Comparison of ENCODE assay signal across 22 cellular contexts in the genomic region with DNA sequence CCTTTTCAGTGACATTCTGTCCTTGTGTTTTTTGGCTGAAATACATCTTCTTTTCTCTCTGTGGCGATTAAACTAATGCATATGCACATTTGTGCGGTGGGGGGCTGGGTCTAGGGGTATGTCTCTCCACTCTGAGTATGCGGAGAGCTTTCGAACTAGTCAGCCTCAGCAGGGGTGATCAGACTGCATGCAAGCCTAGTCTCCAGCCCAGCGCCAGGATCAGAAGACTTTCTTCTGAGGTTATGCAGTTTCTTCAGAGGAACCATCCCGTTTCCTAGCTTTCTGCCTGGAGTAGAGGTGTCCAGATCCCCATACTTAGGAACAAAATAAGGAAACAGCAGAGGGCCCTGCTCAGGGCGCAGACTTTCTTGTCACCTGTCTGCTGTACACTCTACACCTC.
"Had no signal": no experiment of that assay in that cellular context is flagged by ENCODE, and none has a peak within 500 bp of the region (broad histone marks: within the 10 kb centered on the region; RNA-seq: fewer than 3 reads in every experiment).

No MANE protein-coding gene starts in this region.

- ATAC-seq: activated CD4-positive, CD25-positive, alpha-beta regulatory T cell treated with anti-CD3 and anti-CD28 coated beads, Interleukin-2, amount 50 U/mL, for 24 hours; activated naive CD8-positive, alpha-beta T cell treated with anti-CD3 and anti-CD28 coated beads, Interleukin-2, amount 50 U/mL, for 24 hours; activated T-cell treated with anti-CD3 and anti-CD28 coated beads, Interleukin-2, amount 50 U/mL, for 4 hours; heart right ventricle; left cardiac atrium; natural killer cell treated with Interleukin-12 subunit alpha and Interleukin-12 subunit beta and Interleukin-15 and Interleukin-18, amount 100 ng/mL, for 72 hours; stimulated activated naive CD8-positive, alpha-beta T cell treated with anti-CD3 and anti-CD28 coated beads, Interleukin-15, Interleukin-2, amounts not matched to agents 100 U/mL and 50 U/mL, for 24 hours had no signal

- H3K27ac Mint-ChIP-seq: activated CD4-positive, alpha-beta T cell treated with anti-CD3 and anti-CD28 coated beads, Interleukin-2, amount 10 ng/mL, durations not matched to agents 7 days and 5 days; activated naive CD4-positive, alpha-beta T cell treated with anti-CD3 and anti-CD28 coated beads, Interleukin-2, amount 10 ng/mL, durations not matched to agents 7 days and 5 days; activated naive CD8-positive, alpha-beta T cell treated with anti-CD3 and anti-CD28 coated beads, Interleukin-2, amount 50 U/mL, for 24 hours; dendritic cell treated with granulocyte-macrophage colony-stimulating factor and Interleukin-4, amounts not matched to agents 40 ng/mL and 50 ng/mL, for 4 days; mesothelial cell of epicardium; natural killer cell treated with Interleukin-12 subunit alpha and Interleukin-12 subunit beta and Interleukin-15 and Interleukin-18, amount 100 ng/mL, for 72 hours had no signal

- H3K4me1 Mint-ChIP-seq: activated CD4-positive, alpha-beta T cell treated with anti-CD3 and anti-CD28 coated beads, Interleukin-2, amount 10 ng/mL, durations not matched to agents 7 days and 5 days; activated naive CD4-positive, alpha-beta T cell treated with anti-CD3 and anti-CD28 coated beads, Interleukin-2, amount 10 ng/mL, durations not matched to agents 7 days and 5 days; mesothelial cell of epicardium had no signal

- H3K27ac ChIP-seq: breast epithelium, esophagus squamous epithelium, heart right ventricle, parathyroid adenoma, sigmoid colon, transverse colon, uterus had no signal

- DNase-seq: activated CD4-positive, alpha-beta T cell treated with anti-CD3 and anti-CD28 coated beads, Interleukin-2, amount 10 ng/mL, durations not matched to agents 7 days and 5 days; activated CD8-positive, alpha-beta memory T cell treated with anti-CD3 and anti-CD28 coated beads, Interleukin-2, amount 50 U/mL, for 4 hours; activated naive CD4-positive, alpha-beta T cell treated with anti-CD3 and anti-CD28 coated beads, Interleukin-2, amount 10 ng/mL, durations not matched to agents 7 days and 5 days; activated naive CD8-positive, alpha-beta T cell treated with anti-CD3 and anti-CD28 coated beads, Interleukin-2, amount 50 U/mL, for 24 hours; activated T-cell treated with anti-CD3 and anti-CD28 coated beads, Interleukin-2, amount 50 U/mL, for 4 hours; anterior cingulate cortex; cerebellar nuclear complex; effector CD8-positive, alpha-beta T cell; esophagus squamous epithelium; heart right ventricle; left cardiac atrium; sigmoid colon; stimulated activated naive CD8-positive, alpha-beta T cell treated with anti-CD3 and anti-CD28 coated beads, Interleukin-15, Interleukin-2, amounts not matched to agents 100 U/mL and 50 U/mL, for 24 hours; T1000; transverse colon; uterus had no signal

- H3K4me3 Mint-ChIP-seq: activated CD4-positive, alpha-beta T cell treated with anti-CD3 and anti-CD28 coated beads, Interleukin-2, amount 10 ng/mL, durations not matched to agents 7 days and 5 days; activated naive CD4-positive, alpha-beta T cell treated with anti-CD3 and anti-CD28 coated beads, Interleukin-2, amount 10 ng/mL, durations not matched to agents 7 days and 5 days; activated naive CD8-positive, alpha-beta T cell treated with anti-CD3 and anti-CD28 coated beads, Interleukin-2, amount 50 U/mL, for 24 hours; activated T-cell treated with anti-CD3 and anti-CD28 coated beads, Interleukin-2, amount 50 U/mL, for 4 hours; dendritic cell treated with granulocyte-macrophage colony-stimulating factor and Interleukin-4, amounts not matched to agents 40 ng/mL and 50 ng/mL, for 4 days; mesothelial cell of epicardium; natural killer cell treated with Interleukin-12 subunit alpha and Interleukin-12 subunit beta and Interleukin-15 and Interleukin-18, amount 100 ng/mL, for 72 hours had no signal

- H3K9me3 ChIP-seq: transverse colon, uterus had no signal

- H3K36me3 Mint-ChIP-seq: activated naive CD4-positive, alpha-beta T cell treated with anti-CD3 and anti-CD28 coated beads, Interleukin-2, amount 10 ng/mL, durations not matched to agents 7 days and 5 days; mesothelial cell of epicardium; natural killer cell treated with Interleukin-12 subunit alpha and Interleukin-12 subunit beta and Interleukin-15 and Interleukin-18, amount 100 ng/mL, for 72 hours had no signal

- H3K36me3 ChIP-seq: breast epithelium, esophagus squamous epithelium, heart right ventricle, sigmoid colon, transverse colon, uterus had no signal

- H3K4me1 ChIP-seq: breast epithelium, heart right ventricle, parathyroid adenoma, sigmoid colon, transverse colon, uterus had no signal

- H3K27me3 ChIP-seq: uterus had no signal

- H3K4me3 ChIP-seq: breast epithelium, esophagus squamous epithelium, heart right ventricle, sigmoid colon, transverse colon, uterus had no signal

- H3K9ac ChIP-seq: parathyroid adenoma had no signal

- H3K9me3 Mint-ChIP-seq: activated CD4-positive, alpha-beta T cell treated with anti-CD3 and anti-CD28 coated beads, Interleukin-2, amount 10 ng/mL, durations not matched to agents 7 days and 5 days; activated naive CD4-positive, alpha-beta T cell treated with anti-CD3 and anti-CD28 coated beads, Interleukin-2, amount 10 ng/mL, durations not matched to agents 7 days and 5 days; activated naive CD8-positive, alpha-beta T cell treated with anti-CD3 and anti-CD28 coated beads, Interleukin-2, amount 50 U/mL, for 24 hours; activated T-cell treated with anti-CD3 and anti-CD28 coated beads, Interleukin-2, amount 50 U/mL, for 4 hours; dendritic cell treated with granulocyte-macrophage colony-stimulating factor and Interleukin-4, amounts not matched to agents 40 ng/mL and 50 ng/mL, for 4 days; mesothelial cell of epicardium; natural killer cell treated with Interleukin-12 subunit alpha and Interleukin-12 subunit beta and Interleukin-15 and Interleukin-18, amount 100 ng/mL, for 72 hours had no signal
